In genomic region chr19:44971451-44971850, GRCh38 we compare ENCODE assay signal across 20 cellular contexts. TPM values are rescaled to one million over a fixed set of nuclear protein-coding genes. Genes with fewer than 3 reads are reported as not detected.
"Had no signal": no experiment of that assay in that cellular context is flagged by ENCODE, and none has a peak within 500 bp of the region (broad histone marks: within the 10 kb centered on the region; RNA-seq: fewer than 3 reads in every experiment).

No MANE protein-coding gene starts in this region.

RNA-seq across cellular contexts. Expression of gene APOC2, which starts 25.6 kb away (rescaled TPM):
- total RNA-seq: activated naive CD4-positive, alpha-beta T cell treated with anti-CD3 and anti-CD28 coated beads for 36 hours; activated naive CD4-positive, alpha-beta T cell treated with anti-CD3 and anti-CD28 coated beads, Interleukin-2, amount 50 U/mL, for 72 hours; activated naive CD8-positive, alpha-beta T cell treated with anti-CD3 and anti-CD28 coated beads for 36 hours; activated naive CD8-positive, alpha-beta T cell treated with anti-CD3 and anti-CD28 coated beads, Interleukin-2, amount 10 ng/mL, durations not matched to agents 7 days and 5 days; activated T-cell treated with anti-CD3 and anti-CD28 coated beads, Interleukin-2, amount 50 U/mL, for 4 hours; activated T-cell treated with anti-CD3 and anti-CD28 coated beads, Interleukin-2, amount 50 U/mL, for 72 hours; activated T-helper 1 cell treated with anti-CD3 and anti-CD28 coated beads, Interleukin-12 subunit alpha, Interleukin-12 subunit beta, Interleukin-2, Interleukin-4 antibody, amounts not matched to agents 30 ng/mL and 10 ng/mL and 1 ng/mL, durations not matched to agents 14 hours and 24 hours and 36 hours; activated T-helper 17 cell treated with anti-CD3 and anti-CD28 coated beads, Interleukin-2, amount 50 U/mL, for 72 hours; activated T-helper 2 cell treated with anti-CD3 and anti-CD28 coated beads, Interferon-gamma antibody, Interleukin-2, Interleukin-4, amounts not matched to agents 10 μg/mL and 5 μg/mL and 100 μg/mL, durations not matched to agents 14 hours and 24 hours and 36 hours; ascending aorta; astrocyte; body of pancreas; bronchial epithelial cell; cardiac muscle cell; cardiac septum; chondrocyte had no signal

RNA-seq across cellular contexts. Expression of gene APOC4, which starts 29.4 kb away (rescaled TPM):
- total RNA-seq: activated naive CD4-positive, alpha-beta T cell treated with anti-CD3 and anti-CD28 coated beads for 36 hours; activated naive CD4-positive, alpha-beta T cell treated with anti-CD3 and anti-CD28 coated beads, Interleukin-2, amount 50 U/mL, for 72 hours; activated naive CD8-positive, alpha-beta T cell treated with anti-CD3 and anti-CD28 coated beads for 36 hours; activated naive CD8-positive, alpha-beta T cell treated with anti-CD3 and anti-CD28 coated beads, Interleukin-2, amount 10 ng/mL, durations not matched to agents 7 days and 5 days; activated T-cell treated with anti-CD3 and anti-CD28 coated beads, Interleukin-2, amount 50 U/mL, for 4 hours; activated T-cell treated with anti-CD3 and anti-CD28 coated beads, Interleukin-2, amount 50 U/mL, for 72 hours; activated T-helper 1 cell treated with anti-CD3 and anti-CD28 coated beads, Interleukin-12 subunit alpha, Interleukin-12 subunit beta, Interleukin-2, Interleukin-4 antibody, amounts not matched to agents 30 ng/mL and 10 ng/mL and 1 ng/mL, durations not matched to agents 14 hours and 24 hours and 36 hours; activated T-helper 17 cell treated with anti-CD3 and anti-CD28 coated beads, Interleukin-2, amount 50 U/mL, for 72 hours; activated T-helper 2 cell treated with anti-CD3 and anti-CD28 coated beads, Interferon-gamma antibody, Interleukin-2, Interleukin-4, amounts not matched to agents 10 μg/mL and 5 μg/mL and 100 μg/mL, durations not matched to agents 14 hours and 24 hours and 36 hours; aorta; ascending aorta; astrocyte; body of pancreas; breast epithelium; bronchial epithelial cell; cardiac muscle cell; cardiac septum; cerebellum; chondrocyte had no signal
- polyA plus RNA-seq: adipose tissue, aorta, cardiac muscle cell had no signal

RNA-seq across cellular contexts. Expression of gene APOC1, which starts 57.0 kb away (rescaled TPM):
- total RNA-seq: activated T-cell treated with anti-CD3 and anti-CD28 coated beads, Interleukin-2, amount 50 U/mL, for 72 hours had no signal
